ENCODE assay signal across 8 cellular contexts in the genomic region with DNA sequence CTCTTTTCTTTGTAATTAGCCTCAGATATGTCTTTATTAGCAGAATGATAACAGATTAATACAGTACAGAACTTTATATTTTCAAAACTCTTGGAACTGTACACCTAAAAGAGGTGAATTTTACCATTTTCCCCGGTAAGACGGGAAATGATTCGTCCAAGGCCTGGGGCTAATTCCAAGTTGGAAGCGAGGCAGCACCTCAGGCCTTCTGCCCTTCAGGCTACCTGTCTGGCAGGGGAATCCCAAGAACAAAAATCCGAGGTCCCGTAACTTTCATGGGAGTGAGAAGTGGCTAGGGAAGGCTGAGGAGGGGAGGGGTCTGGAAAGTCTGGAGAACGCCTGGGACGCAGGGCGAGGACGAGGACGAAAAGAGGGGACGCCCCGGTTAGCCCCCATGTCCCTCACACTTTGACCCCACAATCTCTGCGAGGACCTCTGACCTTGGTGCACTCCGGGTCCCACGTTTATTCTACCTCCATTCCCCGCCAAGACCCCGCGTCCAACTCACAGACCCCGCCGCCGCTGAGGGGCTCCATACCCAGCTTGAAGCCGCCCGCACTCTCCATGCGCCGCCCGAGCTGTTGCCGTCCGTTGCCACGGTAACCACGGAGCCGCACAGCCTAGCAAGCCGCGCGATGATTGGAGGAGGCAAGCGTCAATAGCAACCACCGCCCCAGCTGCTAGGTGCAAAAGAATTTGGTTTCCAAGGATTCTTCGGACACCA. TPM values are rescaled to one million over a fixed set of nuclear protein-coding genes. Genes with fewer than 3 reads are reported as not detected.
DNase-seq lines count a peak whose midpoint lies in the region; ATAC-seq and TF ChIP-seq lines count a peak whose summit lies in the region.

HYDIN (minus strand) TSS at position 601 of the 724 bp plus-strand sequence. CDS start 43,827 bp downstream, outside the sequence.

- POLR2A ChIA-PET in HEK293 (lab: Yijun Ruan, JAX) = interaction anchor here (0.5 kb wide), 1 partner anchor 59 kb away, joined by 3 read pairs; the partner anchor contains the start of gene CMTR2

- H3K4me1 ChIP-seq in HEK293 (ENCODE audit: control insufficient read depth, insufficient read depth, low read length) = no peaks in the 10 kb centered on the region

- H3K4me3 ChIP-seq in HEK293 (ENCODE audit: low read depth, low read length) = peak within 1 kb of the TSS; percentile 38

- H3K9me3 ChIP-seq in HEK293 (ENCODE audit: control insufficient read depth, insufficient read depth, low read depth, low read length) = no peaks in the 10 kb centered on the region

- no peak within 1 kb of the TSS for H3K27ac ChIP-seq in HEK293 (ENCODE audit: extremely low read depth, low read depth, low read length)

- TF ChIP-seq CTCF in HEK293 (tag by site-specific recombination; IDR thresholded peaks at IDR 0.05) = 0 out of 2 replicates have a peak, but pooled peaks have one; percentile 15

- CTCF ChIA-PET in HEK293 (lab: Yijun Ruan, JAX) = no interaction called here

- DNase-seq in 8988T (peak; percentile 51), RKO (ENCODE audit: low spot score) (peak; percentile 82), fibroblast of peridontal ligament (ENCODE audit: extremely low read depth) (peak; percentile 15), occipital lobe (lab: John Stamatoyannopoulos, UW) (peak; percentile 56), globus pallidus (ENCODE audit: low spot score) (no peak)

- ATAC-seq in GM19397 (IDR thresholded peaks at IDR 0.05; ENCODE audit: unreplicated experiment) (no peak), HG03520 (IDR thresholded peaks at IDR 0.05; ENCODE audit: unreplicated experiment) (no peak)

- H3K36me3 ChIP-seq in HEK293 (ENCODE audit: control insufficient read depth in 2 of 2, insufficient read depth in 1 of 2, low read length in 2 of 2) = no peaks in the 10 kb centered on the region

TF ChIP-seq in HEK293, 187 proteins besides CTCF, POLR2A, EP300 and RAD21 (continues in another document):
- TF ChIP-seq ZNF585B (tag by site-specific recombination; IDR thresholded peaks at IDR 0.05) (no peak), YY1 (tag by site-specific recombination; IDR thresholded peaks at IDR 0.05) (no peak), BCL11A (tag by site-specific recombination; IDR thresholded peaks at IDR 0.05; ENCODE audit: low read depth) (no peak), ZNF138 (tag by site-specific recombination; IDR thresholded peaks at IDR 0.05; ENCODE audit: borderline replicate concordance) (no peak), ZNF366 (tag by site-specific recombination; conservative IDR thresholded peaks at IDR 0.05) (no peak), ZNF140 (tag by site-specific recombination; IDR thresholded peaks at IDR 0.05) (no peak), KLF8 (tag by site-specific recombination; IDR thresholded peaks at IDR 0.05) (no peak), SALL2 (tag by site-specific recombination; IDR thresholded peaks at IDR 0.05; ENCODE audit: borderline replicate concordance) (no peak), GLIS1 (tag by site-specific recombination; IDR thresholded peaks at IDR 0.05) (no peak), YY2 (tag by site-specific recombination; IDR thresholded peaks at IDR 0.05) (peak; percentile 31; the same call in 1 of the 2 replicates), HOXC10 (CRISPR knock-in tag; IDR thresholded peaks at IDR 0.05) (no peak), ZNF133 (tag by site-specific recombination; IDR thresholded peaks at IDR 0.05) (no peak), ZNF292 (tag by site-specific recombination; IDR thresholded peaks at IDR 0.05; ENCODE audit: borderline replicate concordance, low read depth) (no peak), SP2 (tag by site-specific recombination; IDR thresholded peaks at IDR 0.05) (peak; percentile 36; the same call in 1 of the 2 replicates), ZBTB20 (tag by site-specific recombination; IDR thresholded peaks at IDR 0.05) (0 out of 2 replicates have a peak, but pooled peaks have one; percentile 16), KLF1 (tag by site-specific recombination; IDR thresholded peaks at IDR 0.05) (no peak), ZNF335 (tag by site-specific recombination; conservative IDR thresholded peaks at IDR 0.05) (no peak), ZNF777 (tag by site-specific recombination; IDR thresholded peaks at IDR 0.05; ENCODE audit: borderline replicate concordance) (no peak), ZNF76 (tag by site-specific recombination; IDR thresholded peaks at IDR 0.05; ENCODE audit: borderline replicate concordance, low read depth) (no peak), SCRT2 (tag by site-specific recombination; IDR thresholded peaks at IDR 0.05) (peak; percentile 63)
- TF ChIP-seq, protein P1, sequence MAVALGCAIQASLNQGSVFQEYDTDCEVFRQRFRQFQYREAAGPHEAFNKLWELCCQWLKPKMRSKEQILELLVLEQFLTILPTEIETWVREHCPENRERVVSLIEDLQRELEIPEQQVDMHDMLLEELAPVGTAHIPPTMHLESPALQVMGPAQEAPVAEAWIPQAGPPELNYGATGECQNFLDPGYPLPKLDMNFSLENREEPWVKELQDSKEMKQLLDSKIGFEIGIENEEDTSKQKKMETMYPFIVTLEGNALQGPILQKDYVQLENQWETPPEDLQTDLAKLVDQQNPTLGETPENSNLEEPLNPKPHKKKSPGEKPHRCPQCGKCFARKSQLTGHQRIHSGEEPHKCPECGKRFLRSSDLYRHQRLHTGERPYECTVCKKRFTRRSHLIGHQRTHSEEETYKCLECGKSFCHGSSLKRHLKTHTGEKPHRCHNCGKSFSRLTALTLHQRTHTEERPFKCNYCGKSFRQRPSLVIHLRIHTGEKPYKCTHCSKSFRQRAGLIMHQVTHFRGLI (tag by site-specific recombination; IDR thresholded peaks at IDR 0.05) = no peak
- TF ChIP-seq, protein P2, sequence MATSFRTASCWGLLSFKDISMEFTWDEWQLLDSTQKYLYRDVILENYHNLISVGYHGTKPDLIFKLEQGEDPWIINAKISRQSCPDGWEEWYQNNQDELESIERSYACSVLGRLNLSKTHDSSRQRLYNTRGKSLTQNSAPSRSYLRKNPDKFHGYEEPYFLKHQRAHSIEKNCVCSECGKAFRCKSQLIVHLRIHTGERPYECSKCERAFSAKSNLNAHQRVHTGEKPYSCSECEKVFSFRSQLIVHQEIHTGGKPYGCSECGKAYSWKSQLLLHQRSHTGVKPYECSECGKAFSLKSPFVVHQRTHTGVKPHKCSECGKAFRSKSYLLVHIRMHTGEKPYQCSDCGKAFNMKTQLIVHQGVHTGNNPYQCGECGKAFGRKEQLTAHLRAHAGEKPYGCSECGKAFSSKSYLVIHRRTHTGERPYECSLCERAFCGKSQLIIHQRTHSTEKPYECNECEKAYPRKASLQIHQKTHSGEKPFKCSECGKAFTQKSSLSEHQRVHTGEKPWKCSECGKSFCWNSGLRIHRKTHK (tag by site-specific recombination; IDR thresholded peaks at IDR 0.05) = no peak
- TF ChIP-seq, protein P3, sequence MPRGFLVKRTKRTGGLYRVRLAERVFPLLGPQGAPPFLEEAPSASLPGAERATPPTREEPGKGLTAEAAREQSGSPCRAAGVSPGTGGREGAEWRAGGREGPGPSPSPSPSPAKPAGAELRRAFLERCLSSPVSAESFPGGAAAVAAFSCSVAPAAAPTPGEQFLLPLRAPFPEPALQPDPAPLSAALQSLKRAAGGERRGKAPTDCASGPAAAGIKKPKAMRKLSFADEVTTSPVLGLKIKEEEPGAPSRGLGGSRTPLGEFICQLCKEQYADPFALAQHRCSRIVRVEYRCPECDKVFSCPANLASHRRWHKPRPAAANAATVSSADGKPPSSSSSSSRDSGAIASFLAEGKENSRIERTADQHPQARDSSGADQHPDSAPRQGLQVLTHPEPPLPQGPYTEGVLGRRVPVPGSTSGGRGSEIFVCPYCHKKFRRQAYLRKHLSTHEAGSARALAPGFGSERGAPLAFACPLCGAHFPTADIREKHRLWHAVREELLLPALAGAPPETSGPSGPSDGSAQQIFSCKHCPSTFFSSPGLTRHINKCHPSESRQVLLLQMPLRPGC (tag by site-specific recombination; IDR thresholded peaks at IDR 0.05) = no peak
- TF ChIP-seq, protein P4, sequence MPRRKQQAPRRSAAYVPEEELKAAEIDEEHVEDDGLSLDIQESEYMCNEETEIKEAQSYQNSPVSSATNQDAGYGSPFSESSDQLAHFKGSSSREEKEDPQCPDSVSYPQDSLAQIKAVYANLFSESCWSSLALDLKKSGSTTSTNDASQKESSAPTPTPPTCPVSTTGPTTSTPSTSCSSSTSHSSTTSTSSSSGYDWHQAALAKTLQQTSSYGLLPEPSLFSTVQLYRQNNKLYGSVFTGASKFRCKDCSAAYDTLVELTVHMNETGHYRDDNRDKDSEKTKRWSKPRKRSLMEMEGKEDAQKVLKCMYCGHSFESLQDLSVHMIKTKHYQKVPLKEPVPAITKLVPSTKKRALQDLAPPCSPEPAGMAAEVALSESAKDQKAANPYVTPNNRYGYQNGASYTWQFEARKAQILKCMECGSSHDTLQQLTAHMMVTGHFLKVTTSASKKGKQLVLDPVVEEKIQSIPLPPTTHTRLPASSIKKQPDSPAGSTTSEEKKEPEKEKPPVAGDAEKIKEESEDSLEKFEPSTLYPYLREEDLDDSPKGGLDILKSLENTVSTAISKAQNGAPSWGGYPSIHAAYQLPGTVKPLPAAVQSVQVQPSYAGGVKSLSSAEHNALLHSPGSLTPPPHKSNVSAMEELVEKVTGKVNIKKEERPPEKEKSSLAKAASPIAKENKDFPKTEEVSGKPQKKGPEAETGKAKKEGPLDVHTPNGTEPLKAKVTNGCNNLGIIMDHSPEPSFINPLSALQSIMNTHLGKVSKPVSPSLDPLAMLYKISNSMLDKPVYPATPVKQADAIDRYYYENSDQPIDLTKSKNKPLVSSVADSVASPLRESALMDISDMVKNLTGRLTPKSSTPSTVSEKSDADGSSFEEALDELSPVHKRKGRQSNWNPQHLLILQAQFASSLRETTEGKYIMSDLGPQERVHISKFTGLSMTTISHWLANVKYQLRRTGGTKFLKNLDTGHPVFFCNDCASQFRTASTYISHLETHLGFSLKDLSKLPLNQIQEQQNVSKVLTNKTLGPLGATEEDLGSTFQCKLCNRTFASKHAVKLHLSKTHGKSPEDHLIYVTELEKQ (tag by site-specific recombination; IDR thresholded peaks at IDR 0.05; ENCODE audit: borderline replicate concordance) = no peak
- TF ChIP-seq, protein P5, sequence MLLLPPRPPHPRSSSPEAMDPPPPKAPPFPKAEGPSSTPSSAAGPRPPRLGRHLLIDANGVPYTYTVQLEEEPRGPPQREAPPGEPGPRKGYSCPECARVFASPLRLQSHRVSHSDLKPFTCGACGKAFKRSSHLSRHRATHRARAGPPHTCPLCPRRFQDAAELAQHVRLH (tag by site-specific recombination; IDR thresholded peaks at IDR 0.05) = no peak

RNA-seq across cellular contexts. Expression of gene HYDIN, which starts in this region (rescaled TPM):
- total RNA-seq in occipital lobe = 26.5 TPM
